24 cellular contexts compared by ENCODE assay signal in the genomic region with DNA sequence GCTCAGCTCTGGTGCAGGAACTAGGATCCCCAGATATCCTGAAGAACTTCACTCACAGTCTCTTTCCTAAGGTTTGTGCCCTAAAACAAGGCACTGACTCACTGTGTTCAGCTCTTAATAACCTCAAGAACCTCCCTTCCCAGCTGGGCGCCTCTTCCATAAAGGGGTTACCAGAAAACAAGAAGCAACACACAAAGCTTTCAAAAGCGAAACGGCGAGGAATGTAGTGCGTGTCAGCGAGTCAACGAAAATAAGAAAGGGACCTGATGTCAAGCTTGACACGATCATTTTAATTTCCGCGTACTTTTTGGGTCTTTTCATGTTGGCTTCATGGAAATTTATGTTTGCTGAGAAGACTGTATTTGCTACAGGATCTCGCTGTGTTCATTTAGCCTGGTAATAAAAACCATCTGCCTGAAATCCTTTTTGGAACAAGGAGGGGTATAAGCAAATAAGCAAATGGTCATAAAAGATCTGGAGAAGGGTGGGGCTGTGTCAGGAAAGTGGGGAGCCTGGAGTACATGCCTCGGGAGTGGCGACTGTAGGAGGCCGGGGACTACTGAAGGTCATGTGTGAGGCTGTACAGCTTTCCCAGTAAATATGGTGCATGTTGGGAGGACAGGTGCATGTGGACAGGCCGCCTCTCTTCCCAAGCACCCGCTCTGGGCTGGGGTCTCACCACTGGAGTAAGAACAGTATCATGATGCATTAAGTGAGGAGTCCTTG. TPM values are rescaled to one million over a fixed set of nuclear protein-coding genes. Genes with fewer than 3 reads are reported as not detected.
DNase-seq lines count a peak whose midpoint lies in the region; ATAC-seq, FAIRE-seq and TF ChIP-seq lines count a peak whose summit lies in the region.
"Had no signal": no experiment of that assay in that cellular context is flagged by ENCODE, and none has a peak within 500 bp of the region (broad histone marks: within the 10 kb centered on the region; RNA-seq: fewer than 3 reads in every experiment).

No MANE protein-coding gene starts in this region.

- H3K27me3 Mint-ChIP-seq in GM23338 (ENCODE audit: insufficient read depth, low read depth, poor library complexity): peaks cover 5% of the 10 kb centered on the region
- no peaks in the 10 kb centered on the region for H3K27me3 Mint-ChIP-seq in chondrocyte (ENCODE audit: low read depth)

- H3K9ac ChIP-seq in mesenchymal stem cell (ENCODE audit: low read length): peak overlapping the region; percentile 62
- no peak overlapping the region for H3K9ac ChIP-seq in HepG2 (ENCODE audit: insufficient read depth, low read depth, low read length)
- H3K9ac ChIP-seq: BLaER1, parathyroid adenoma had no signal

- H3K79me1 ChIP-seq in mesenchymal stem cell (replicated peaks; ENCODE audit: low read length, poor library complexity, severe bottlenecking): no peaks in the 10 kb centered on the region

- H3K27ac ChIP-seq in GM23338 (ENCODE audit: low read depth) (no peak overlapping the region), mesenchymal stem cell (ENCODE audit: low read length, poor library complexity, severe bottlenecking) (no peak overlapping the region), coronary artery (no peak overlapping the region), HepG2 (ENCODE audit: extremely low read length, insufficient read depth, low read length) (no peak overlapping the region)
- H3K27ac ChIP-seq: BLaER1, lower lobe of right lung, parathyroid adenoma had no signal

- H3K36me3 ChIP-seq in GM23338 (ENCODE audit: insufficient read depth): no peaks in the 10 kb centered on the region
- H3K36me3 ChIP-seq in mesenchymal stem cell (ENCODE audit: control insufficient read depth in 1 of 2, insufficient read depth in 2 of 2, low read depth in 1 of 2, low read length in 2 of 2): peaks cover 0 to under 1% of the 10 kb centered on the region in 2 experiments
- no peaks in the 10 kb centered on the region for H3K36me3 ChIP-seq in HepG2 (replicated peaks in 1 of 2; ENCODE audit: control insufficient read depth in 1 of 2, insufficient read depth in 2 of 2, low read length in 2 of 2)
- H3K36me3 ChIP-seq: BLaER1, lower lobe of right lung had no signal

- POLR2A ChIA-PET in HepG2 (lab: Yijun Ruan, JAX): no interaction called here

- H2BK5ac ChIP-seq in mesenchymal stem cell (ENCODE audit: low read depth, low read length, poor library complexity, severe bottlenecking): no peak overlapping the region

- in situ Hi-C loops in astrocyte of the spinal cord (cut with HindIII; ENCODE audit: low sequenced_read_pairs) (no loop called here), HepG2 (cut with HindIII; ENCODE audit: extremely low pct_ligation_motif_present, low pct_unique_long_range_greater_than_20kb) (no loop called here)

- H3K4me1 Mint-ChIP-seq in GM23338: no peaks in the 10 kb centered on the region
- no peaks in the 10 kb centered on the region for H3K4me1 Mint-ChIP-seq in chondrocyte (ENCODE audit: low read depth)
- H3K4me1 Mint-ChIP-seq: activated naive CD8-positive, alpha-beta T cell treated with anti-CD3 and anti-CD28 coated beads, Interleukin-2, amount 50 U/mL, for 24 hours; central memory CD8-positive, alpha-beta T cell; naive B cell; T-cell had no signal

- no peak overlapping the region for H3K23ac ChIP-seq in mesenchymal stem cell (ENCODE audit: low read length in 2 of 2)

- H4K20me1 ChIP-seq in GM23338 (replicated peaks; ENCODE audit: insufficient read depth): no peaks in the 10 kb centered on the region
- H4K20me1 ChIP-seq in HepG2 (ENCODE audit: insufficient read depth, low read length): no peaks in the 10 kb centered on the region
- H4K20me1 ChIP-seq: BLaER1 had no signal

- CTCF ChIA-PET in HepG2 (lab: Yijun Ruan, JAX; ENCODE audit: low intra/inter-chr PET ratio, low total read pairs): no interaction called here

- no peak overlapping the region for H4K8ac ChIP-seq in mesenchymal stem cell (ENCODE audit: low read length)

- WGBS in mesenchymal stem cell: 92% methylated on average over 16 of the region's 16 CpGs
- WGBS in HepG2 (ENCODE audit: low lambda C conversion rate): 62% methylated on average over 16 of the region's 16 CpGs

- no TSS peak for BruUV-seq in HepG2 (replicated peaks; lab: Mats Ljungman, UMichigan)

- no peak for TF ChIP-seq RAD21 in HepG2 (CRISPR knock-in tag; IDR thresholded peaks at IDR 0.05)

- no peak overlapping the region for H3K4me2 ChIP-seq in GM23338
- no peak overlapping the region for H3K4me2 ChIP-seq in mesenchymal stem cell (ENCODE audit: low read length, poor library complexity, severe bottlenecking)
- H3K4me2 ChIP-seq in HepG2 (ENCODE audit: low read depth, low read length): no peak overlapping the region
- H3K4me2 ChIP-seq: BLaER1 had no signal

- FAIRE-seq in HepG2 (lab: Jason Lieb, UNC): no peak
- FAIRE-seq: D721Med had no signal

- ATAC-seq in GM23338: no peak
- no peak for ATAC-seq in GM18519 (IDR thresholded peaks at IDR 0.05; ENCODE audit: low FRiP score, unreplicated experiment)
- ATAC-seq in HepG2: no peak
- ATAC-seq: activated naive CD8-positive, alpha-beta T cell treated with anti-CD3 and anti-CD28 coated beads, Interleukin-2, amount 50 U/mL, for 24 hours; HCT116; lower lobe of right lung; T-cell had no signal

- H3F3A ChIP-seq in GM23338 (replicated peaks; ENCODE audit: low read depth): no peaks in the 10 kb centered on the region

- DNase-seq in AG09319 (ENCODE audit: extremely low read depth, low read depth) (peak; percentile 15), GM23338 (ENCODE audit: low spot score) (no peak), astrocyte of the spinal cord (ENCODE audit: low read depth, low spot score) (peak; percentile 86), mesenchymal stem cell (no peak), chondrocyte (ENCODE audit: low spot score) (no peak), coronary artery (ENCODE audit: low spot score) (no peak), HepG2 (ENCODE audit: low spot score) (no peak)
- DNase-seq: activated CD4-positive, CD25-positive, alpha-beta regulatory T cell; activated naive CD8-positive, alpha-beta T cell treated with anti-CD3 and anti-CD28 coated beads, Interleukin-2, amount 50 U/mL, for 24 hours; Kasumi-1; lower lobe of right lung; naive B cell; NCI-H1436; stimulated activated CD4-positive, alpha-beta T cell treated with anti-CD3 and anti-CD28 coated beads, Interleukin-4, amount 100 ng/mL, for 4 hours; stimulated activated CD8-positive, alpha-beta memory T cell treated with anti-CD3 and anti-CD28 coated beads, Interleukin-4, amount 100 ng/mL, for 48 hours; T-cell had no signal

- H3K9me3 Mint-ChIP-seq in GM23338 (peaks cover 4% of the 10 kb centered on the region), chondrocyte (ENCODE audit: low read depth) (no peaks in the 10 kb centered on the region)
- H3K9me3 Mint-ChIP-seq: activated naive CD8-positive, alpha-beta T cell treated with anti-CD3 and anti-CD28 coated beads, Interleukin-2, amount 50 U/mL, for 24 hours; activated T-helper 1 cell treated with anti-CD3 and anti-CD28 coated beads, Interleukin-12 subunit alpha, Interleukin-12 subunit beta, Interleukin-2, Interleukin-4 antibody, amounts not matched to agents 30 ng/mL and 10 ng/mL and 1 ng/mL, durations not matched to agents 14 hours and 24 hours and 36 hours; central memory CD8-positive, alpha-beta T cell; T-cell had no signal

- H2BK12ac ChIP-seq in mesenchymal stem cell (ENCODE audit: low read length in 2 of 2): no peak overlapping the region

- H3K4me3 ChIP-seq in GM23338 (no peak overlapping the region), astrocyte of the spinal cord (ENCODE audit: low read depth, low read length) (no peak overlapping the region), mesenchymal stem cell (ENCODE audit: insufficient read depth in 1 of 2, low read depth in 1 of 2, low read length in 2 of 2) (peak overlapping the region in 1 of 2 experiments; percentile 55), coronary artery (no peak overlapping the region), HepG2 (replicated peaks in 1 of 3; ENCODE audit: insufficient read depth in 1 of 3, low read depth in 2 of 3, low read length in 3 of 3) (no peak overlapping the region)
- H3K4me3 ChIP-seq: BLaER1, lower lobe of right lung had no signal

- H3K9me2 ChIP-seq in GM23338 (ENCODE audit: insufficient read depth): no peaks in the 10 kb centered on the region

- TF ChIP-seq POLR2A in HepG2 (IDR thresholded peaks at IDR 0.05; ENCODE audit: insufficient read depth in 1 of 2, low read depth in 2 of 2, low read length in 2 of 2): no peak

- H3K9me3 ChIP-seq in mesenchymal stem cell (ENCODE audit: control insufficient read depth, low read length) (no peaks in the 10 kb centered on the region), HepG2 (ENCODE audit: low read length) (no peaks in the 10 kb centered on the region)
- H3K9me3 ChIP-seq: lower lobe of right lung had no signal

- no peak overlapping the region for H2BK15ac ChIP-seq in mesenchymal stem cell (ENCODE audit: low read depth, poor library complexity, severe bottlenecking)

- no peaks in the 10 kb centered on the region for H3K79me2 ChIP-seq in GM23338 (replicated peaks; ENCODE audit: insufficient read depth)
- no peaks in the 10 kb centered on the region for H3K79me2 ChIP-seq in HepG2 (ENCODE audit: insufficient read depth, low read length)
- H3K79me2 ChIP-seq: parathyroid adenoma had no signal

- no peak overlapping the region for H3K18ac ChIP-seq in mesenchymal stem cell (ENCODE audit: low read depth in 1 of 2, low read length in 2 of 2)

- H3K14ac ChIP-seq in mesenchymal stem cell (ENCODE audit: low read length in 2 of 2): no peak overlapping the region

- H3K27ac Mint-ChIP-seq in GM23338 (no peak overlapping the region), chondrocyte (ENCODE audit: unreplicated experiment) (no peak overlapping the region)
- H3K27ac Mint-ChIP-seq: activated naive CD8-positive, alpha-beta T cell treated with anti-CD3 and anti-CD28 coated beads, Interleukin-2, amount 50 U/mL, for 24 hours; activated T-helper 1 cell treated with anti-CD3 and anti-CD28 coated beads, Interleukin-12 subunit alpha, Interleukin-12 subunit beta, Interleukin-2, Interleukin-4 antibody, amounts not matched to agents 30 ng/mL and 10 ng/mL and 1 ng/mL, durations not matched to agents 14 hours and 24 hours and 36 hours; T-cell had no signal

- H3K4me1 ChIP-seq in GM23338 (ENCODE audit: insufficient read depth) (no peaks in the 10 kb centered on the region), mesenchymal stem cell (ENCODE audit: control insufficient read depth, insufficient read depth, low read depth, low read length) (no peaks in the 10 kb centered on the region), HepG2 (ENCODE audit: insufficient read depth, low read length) (peaks cover 9% of the 10 kb centered on the region)
- H3K4me1 ChIP-seq: lower lobe of right lung, parathyroid adenoma had no signal

- no peak overlapping the region for H2AK5ac ChIP-seq in mesenchymal stem cell (ENCODE audit: low read length, severe bottlenecking)

- H2AFZ ChIP-seq in GM23338 (peak overlapping the region; percentile 83; the same call in 1 of the 2 replicates), mesenchymal stem cell (ENCODE audit: low read depth, low read length) (no peak overlapping the region), HepG2 (ENCODE audit: low read length) (no peak overlapping the region)
- H2AFZ ChIP-seq: parathyroid adenoma had no signal

- H3K4ac ChIP-seq in mesenchymal stem cell (ENCODE audit: low read depth in 1 of 2, low read length in 2 of 2): no peak overlapping the region

- no peak overlapping the region for H4K91ac ChIP-seq in mesenchymal stem cell (ENCODE audit: low read length)

- H3K36me3 Mint-ChIP-seq in GM23338 (ENCODE audit: low read depth) (no peaks in the 10 kb centered on the region), chondrocyte (ENCODE audit: low read depth) (peaks cover 1% of the 10 kb centered on the region)
- H3K36me3 Mint-ChIP-seq: naive B cell, T-cell had no signal

- H2BK120ac ChIP-seq in mesenchymal stem cell (ENCODE audit: low read depth, low read length): no peak overlapping the region

- intact Hi-C loops in HepG2 (cut with micrococcal nuclease; ENCODE audit: unreplicated experiment): no loop called here

- TF ChIP-seq EP300 in HepG2 (IDR thresholded peaks at IDR 0.05; ENCODE audit: low read depth in 2 of 2, low read length in 2 of 2) (no peak), HepG2 (CRISPR knock-in tag; IDR thresholded peaks at IDR 0.05; ENCODE audit: borderline replicate concordance) (no peak)

- H3K4me3 Mint-ChIP-seq in GM23338 (no peak overlapping the region), chondrocyte (ENCODE audit: unreplicated experiment) (no peak overlapping the region)
- H3K4me3 Mint-ChIP-seq: activated naive CD8-positive, alpha-beta T cell treated with anti-CD3 and anti-CD28 coated beads, Interleukin-2, amount 50 U/mL, for 24 hours; activated T-helper 1 cell treated with anti-CD3 and anti-CD28 coated beads, Interleukin-12 subunit alpha, Interleukin-12 subunit beta, Interleukin-2, Interleukin-4 antibody, amounts not matched to agents 30 ng/mL and 10 ng/mL and 1 ng/mL, durations not matched to agents 14 hours and 24 hours and 36 hours; central memory CD8-positive, alpha-beta T cell; naive B cell; T-cell had no signal

- no peaks in the 10 kb centered on the region for H3K27me3 ChIP-seq in GM23338 (ENCODE audit: insufficient read depth)
- H3K27me3 ChIP-seq in mesenchymal stem cell (ENCODE audit: control insufficient read depth in 1 of 2, insufficient read depth in 1 of 2, low read length in 2 of 2): peaks cover 6 to 16% of the 10 kb centered on the region in 2 experiments
- peaks cover 2 to 11% of the 10 kb centered on the region in 2 experiments; a peak in 2 of 5 replicates for H3K27me3 ChIP-seq in HepG2 (ENCODE audit: control insufficient read depth in 1 of 2, insufficient read depth in 2 of 2, low read length in 2 of 2)
- H3K27me3 ChIP-seq: BLaER1 had no signal

- no peak for TF ChIP-seq CTCF in AG09319 (IDR thresholded peaks at IDR 0.05; ENCODE audit: low read depth, low read length)
- TF ChIP-seq CTCF in GM23338 (conservative IDR thresholded peaks at IDR 0.05; ENCODE audit: low read depth in 2 of 2): no peak
- no peak for TF ChIP-seq CTCF in astrocyte of the spinal cord (IDR thresholded peaks at IDR 0.05; ENCODE audit: low read depth, low read length)
- no peak for TF ChIP-seq CTCF in chondrocyte (IDR thresholded peaks at IDR 0.05)
- TF ChIP-seq CTCF in coronary artery (IDR thresholded peaks at IDR 0.05): no peak
- TF ChIP-seq CTCF in HepG2 (CRISPR knock-in tag; IDR thresholded peaks at IDR 0.05): no peak

RNA-seq across cellular contexts. Expression of a gene that starts 11.4 kb away (rescaled TPM):
- not detected in 2 replicates for total RNA-seq in GM23338 (2014; rRNA removed; shearing (Covaris generic))
- polyA plus RNA-seq in GM23338 (2016; fragmentation: Nextera tagmentation; extraction: Ambion mirVana) (not detected in 2 replicates), HepG2 (2011; rRNA removed) (1.4 and 3.7 TPM in 2 replicates)
- not detected for polyA plus RNA-seq in mesenchymal stem cell (2013, experiment 1 of 2)
- not detected for polyA plus RNA-seq in mesenchymal stem cell (2013, experiment 2 of 2)
- total RNA-seq in chondrocyte (not detected in 3 replicates), HepG2 (2016; rRNA removed; fragmentation: Illumina TruSeq; extraction: Trizol) (0.77 and 1.1 TPM in 2 replicates)
- total RNA-seq in HepG2 (2016; cell fraction: cytosol; rRNA removed; fragmentation: Illumina TruSeq; extraction: Trizol; ENCODE audit: low read depth): 0.71 and 1.1 TPM in 2 replicates
- total RNA-seq in HepG2 (2016; cell fraction: insoluble cytoplasmic fraction; rRNA removed; fragmentation: Illumina TruSeq; extraction: Trizol): 0.85 and 1.2 TPM in 2 replicates
- 1.3 and 1.5 TPM in 2 replicates for total RNA-seq in HepG2 (2016; cell fraction: membrane; rRNA removed; fragmentation: Illumina TruSeq; extraction: Trizol)
- 1.1 and 1.3 TPM in 2 replicates for total RNA-seq in HepG2 (2016; cell fraction: nucleus; rRNA removed; fragmentation: Illumina TruSeq; extraction: Trizol)
- polyA plus RNA-seq in HepG2 (2011; cell fraction: cytosol; rRNA removed): 2.5 and 2.9 TPM in 2 replicates
- 4.2 and 6.3 TPM in 2 replicates for polyA plus RNA-seq in HepG2 (2011; cell fraction: nucleus; rRNA removed)
- 3.3 and 6.2 TPM in 2 replicates for polyA plus RNA-seq in HepG2 (2012)
- polyA plus RNA-seq in HepG2 (2016; cell fraction: cytosol; fragmentation: Illumina TruSeq; extraction: Trizol; ENCODE audit: low read depth): 0.24 and 0.27 TPM in 2 replicates
- polyA plus RNA-seq in HepG2 (2016; cell fraction: insoluble cytoplasmic fraction; fragmentation: Illumina TruSeq; extraction: Trizol; ENCODE audit: low read depth): 0.56 and 0.57 TPM in 2 replicates
- 0.61 and 0.64 TPM in 2 replicates for polyA plus RNA-seq in HepG2 (2016; cell fraction: membrane; fragmentation: Illumina TruSeq; extraction: Trizol; ENCODE audit: low read depth)
- polyA plus RNA-seq in HepG2 (2016; cell fraction: nucleus; fragmentation: Illumina TruSeq; extraction: Trizol; ENCODE audit: insufficient read depth, low read depth): 1.1 and 1.4 TPM in 2 replicates
- 5.6 TPM in 1 of 2 replicates, not detected in the other for polyA minus RNA-seq in HepG2 (2011; rRNA and poly(A)+ RNA removed; ENCODE audit: low replicate concordance)
- polyA minus RNA-seq in HepG2 (2011; cell fraction: cytosol; rRNA and poly(A)+ RNA removed): 1.1 and 2.0 TPM in 2 replicates
- polyA minus RNA-seq in HepG2 (2011; cell fraction: nucleus; rRNA and poly(A)+ RNA removed): 2.8 and 5.1 TPM in 2 replicates
- total RNA-seq: activated T-helper 1 cell treated with anti-CD3 and anti-CD28 coated beads, Interleukin-12 subunit alpha, Interleukin-12 subunit beta, Interleukin-2, Interleukin-4 antibody, amounts not matched to agents 30 ng/mL and 10 ng/mL and 1 ng/mL, durations not matched to agents 14 hours and 24 hours and 36 hours; HT1080; lower lobe of right lung; T-cell had no signal

Comparison
In these comparisons a context has a peak if more than half of its experiments do, and no peak if none do; other contexts are left out.
1. DNase-seq: peak in AG09319 (single experiment) and astrocyte of the spinal cord (single experiment); none in GM23338 (single experiment), mesenchymal stem cell (single experiment), chondrocyte (single experiment), coronary artery (single experiment) and HepG2 (single experiment).